Comparison of ENCODE assay signal across 13 cellular contexts in the genomic region with DNA sequence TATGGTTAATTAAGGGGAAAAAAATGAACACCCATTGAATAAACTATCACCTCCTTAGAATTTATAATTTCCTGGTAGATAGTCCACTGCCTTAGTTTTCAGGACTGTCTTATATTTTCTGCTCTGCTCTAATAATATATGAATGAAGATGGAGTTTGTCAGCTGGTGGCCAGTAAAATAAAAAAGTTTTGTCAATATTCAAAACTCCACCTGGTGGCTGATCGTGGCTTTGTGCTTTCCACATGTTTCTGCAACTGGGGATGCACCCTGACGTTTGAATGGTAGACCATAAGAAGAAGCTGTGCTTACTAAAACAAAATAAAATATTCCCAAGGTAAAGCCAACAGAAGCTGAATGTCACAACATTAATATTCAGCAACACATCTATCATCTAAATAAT.
DNase-seq lines count a peak whose midpoint lies in the region; ATAC-seq and TF ChIP-seq lines count a peak whose summit lies in the region.
"Had no signal": no experiment of that assay in that cellular context is flagged by ENCODE, and none has a peak within 500 bp of the region (broad histone marks: within the 10 kb centered on the region; RNA-seq: fewer than 3 reads in every experiment).

No MANE protein-coding gene starts in this region.

- H2BK15ac ChIP-seq in mesendoderm (replicated peaks; ENCODE audit: low read depth) = no peak overlapping the region

- DNase-seq in DMS 273 (lab: John Stamatoyannopoulos, UW; ENCODE audit: unreplicated experiment) (peak; percentile 53), DMS 273 treated with DMSO at 0.1 percent for 48 hours (lab: John Stamatoyannopoulos, UW) (no peak), WTC11 (ENCODE audit: low spot score) (peak; percentile 25), mesendoderm (peak; percentile 33), MG63 (no peak)
- DNase-seq: 8988T; DMS79; kidney; stimulated activated CD4-positive, alpha-beta T cell treated with anti-CD3 and anti-CD28 coated beads, Interleukin-15, amount 100 ng/mL, for 24 hours; T1000 had no signal

- H3K36me3 Mint-ChIP-seq in WTC11 = no peaks in the 10 kb centered on the region

- H3K4me3 ChIP-seq in Loucy (ENCODE audit: low read length, poor library complexity, severe bottlenecking) = no peak overlapping the region
- no peak overlapping the region for H3K4me3 ChIP-seq in mesendoderm (ENCODE audit: low read length)
- H3K4me3 ChIP-seq in MG63 = no peak overlapping the region

- peak; percentile 47 for TF ChIP-seq CTCF in Loucy (conservative IDR thresholded peaks at IDR 0.05; ENCODE audit: low read length)
- no peak for TF ChIP-seq CTCF in WTC11 (IDR thresholded peaks at IDR 0.05)

- H2BK5ac ChIP-seq in mesendoderm (ENCODE audit: low read length) = no peak overlapping the region

- H4K5ac ChIP-seq in mesendoderm (ENCODE audit: low read length) = no peak overlapping the region

- no peak overlapping the region for H3K56ac ChIP-seq in mesendoderm (ENCODE audit: low read length)

- POLR2A ChIA-PET in WTC11 (lab: Charles Lee) = no interaction called here

- no peak overlapping the region for H3K9ac ChIP-seq in Loucy (ENCODE audit: low read depth, low read length, poor library complexity, severe bottlenecking)
- H3K9ac ChIP-seq in mesendoderm (ENCODE audit: low read length) = no peak overlapping the region

- no peak overlapping the region for H3K4ac ChIP-seq in mesendoderm (ENCODE audit: low read depth, low read length)

- no peak overlapping the region for H4K8ac ChIP-seq in mesendoderm (ENCODE audit: low read depth, low read length)

- H3K27me3 ChIP-seq in Loucy (ENCODE audit: insufficient read depth, low read length, poor library complexity, severe bottlenecking) = no peaks in the 10 kb centered on the region
- H3K27me3 ChIP-seq in mesendoderm (ENCODE audit: insufficient read depth, low read length, poor library complexity) = no peaks in the 10 kb centered on the region
- no peaks in the 10 kb centered on the region for H3K27me3 ChIP-seq in MG63

- H2AK5ac ChIP-seq in mesendoderm (ENCODE audit: low read length) = no peak overlapping the region

- WGBS in mesendoderm (ENCODE audit: extremely low coverage, insufficient coverage, low lambda C conversion rate) = no CpG with 5 or more reads among the region's 2 CpGs

- H3K79me2 ChIP-seq in Loucy (ENCODE audit: insufficient read depth, low read length) = no peaks in the 10 kb centered on the region
- no peaks in the 10 kb centered on the region for H3K79me2 ChIP-seq in mesendoderm (ENCODE audit: control insufficient read depth, insufficient read depth, low read length)

- H3K9me2 ChIP-seq in Loucy (replicated peaks; ENCODE audit: low read depth, low read length) = no peaks in the 10 kb centered on the region

- H3K4me3 Mint-ChIP-seq in WTC11 = no peak overlapping the region

- H3K18ac ChIP-seq in mesendoderm (ENCODE audit: low read length) = no peak overlapping the region

- H2AFZ ChIP-seq in Loucy (ENCODE audit: low read length) = no peak overlapping the region

- ATAC-seq in WTC11 = no peak
- no peak for ATAC-seq in HG02840 (IDR thresholded peaks at IDR 0.05; ENCODE audit: low FRiP score, unreplicated experiment)
- ATAC-seq in esophagus mucosa = no peak

- H2BK120ac ChIP-seq in mesendoderm (ENCODE audit: low read depth, low read length) = no peak overlapping the region

- H3K27ac ChIP-seq in mesendoderm (ENCODE audit: low read depth, low read length) = no peak overlapping the region

- H3K23ac ChIP-seq in mesendoderm (ENCODE audit: low read length) = no peak overlapping the region

- H3K27me3 Mint-ChIP-seq in WTC11 (ENCODE audit: low read depth) = no peaks in the 10 kb centered on the region

- H3K4me1 ChIP-seq in Loucy (ENCODE audit: insufficient read depth, low read length, poor library complexity, severe bottlenecking) = no peaks in the 10 kb centered on the region
- no peaks in the 10 kb centered on the region for H3K4me1 ChIP-seq in mesendoderm (ENCODE audit: control insufficient read depth, low read depth, low read length)

- H3K4me2 ChIP-seq in Loucy (ENCODE audit: low read depth, low read length, poor library complexity, severe bottlenecking) (no peak overlapping the region), mesendoderm (ENCODE audit: low read length) (no peak overlapping the region)

- H3K9me3 Mint-ChIP-seq in WTC11 = no peaks in the 10 kb centered on the region

- H3K9me3 ChIP-seq in Loucy (ENCODE audit: insufficient read depth, low read depth, low read length) (no peaks in the 10 kb centered on the region), MG63 (no peaks in the 10 kb centered on the region)

- no peaks in the 10 kb centered on the region for H3K79me1 ChIP-seq in mesendoderm (ENCODE audit: low read length)

- H4K20me1 ChIP-seq in Loucy (ENCODE audit: insufficient read depth, low read length, poor library complexity, severe bottlenecking) = no peaks in the 10 kb centered on the region

- H3K36me3 ChIP-seq in Loucy (ENCODE audit: insufficient read depth, low read length) (no peaks in the 10 kb centered on the region), mesendoderm (ENCODE audit: control insufficient read depth, insufficient read depth, low read length) (no peaks in the 10 kb centered on the region), MG63 (no peaks in the 10 kb centered on the region)

- no peak overlapping the region for H3K27ac Mint-ChIP-seq in WTC11

- H3F3A ChIP-seq in Loucy (ENCODE audit: low read depth) = no peaks in the 10 kb centered on the region

- CTCF ChIA-PET in WTC11 (lab: Charles Lee) = interaction anchor here (0.6 to 1.7 kb wide), 6 partner anchors 13 to 565 kb away, joined by 3 to 5 read pairs (median 3); no protein-coding TSS in a partner anchor

- H3K4me1 Mint-ChIP-seq in WTC11 = peaks cover 15% of the 10 kb centered on the region

TF ChIP-seq in WTC11, 78 proteins besides CTCF, POLR2A, EP300 and RAD21:
- TF ChIP-seq, protein P1, sequence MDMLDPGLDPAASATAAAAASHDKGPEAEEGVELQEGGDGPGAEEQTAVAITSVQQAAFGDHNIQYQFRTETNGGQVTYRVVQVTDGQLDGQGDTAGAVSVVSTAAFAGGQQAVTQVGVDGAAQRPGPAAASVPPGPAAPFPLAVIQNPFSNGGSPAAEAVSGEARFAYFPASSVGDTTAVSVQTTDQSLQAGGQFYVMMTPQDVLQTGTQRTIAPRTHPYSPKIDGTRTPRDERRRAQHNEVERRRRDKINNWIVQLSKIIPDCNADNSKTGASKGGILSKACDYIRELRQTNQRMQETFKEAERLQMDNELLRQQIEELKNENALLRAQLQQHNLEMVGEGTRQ (CRISPR knock-in tag; IDR thresholded peaks at IDR 0.05) = no peak
- TF ChIP-seq ZNF138 (CRISPR knock-in tag; conservative IDR thresholded peaks at IDR 0.05) = no peak
- TF ChIP-seq, protein P2, sequence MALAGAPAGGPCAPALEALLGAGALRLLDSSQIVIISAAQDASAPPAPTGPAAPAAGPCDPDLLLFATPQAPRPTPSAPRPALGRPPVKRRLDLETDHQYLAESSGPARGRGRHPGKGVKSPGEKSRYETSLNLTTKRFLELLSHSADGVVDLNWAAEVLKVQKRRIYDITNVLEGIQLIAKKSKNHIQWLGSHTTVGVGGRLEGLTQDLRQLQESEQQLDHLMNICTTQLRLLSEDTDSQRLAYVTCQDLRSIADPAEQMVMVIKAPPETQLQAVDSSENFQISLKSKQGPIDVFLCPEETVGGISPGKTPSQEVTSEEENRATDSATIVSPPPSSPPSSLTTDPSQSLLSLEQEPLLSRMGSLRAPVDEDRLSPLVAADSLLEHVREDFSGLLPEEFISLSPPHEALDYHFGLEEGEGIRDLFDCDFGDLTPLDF (CRISPR knock-in tag; IDR thresholded peaks at IDR 0.05) = no peak
- no peak for TF ChIP-seq ZNF317 (CRISPR knock-in tag; IDR thresholded peaks at IDR 0.05; ENCODE audit: borderline replicate concordance, low read depth)
- TF ChIP-seq, protein P3, sequence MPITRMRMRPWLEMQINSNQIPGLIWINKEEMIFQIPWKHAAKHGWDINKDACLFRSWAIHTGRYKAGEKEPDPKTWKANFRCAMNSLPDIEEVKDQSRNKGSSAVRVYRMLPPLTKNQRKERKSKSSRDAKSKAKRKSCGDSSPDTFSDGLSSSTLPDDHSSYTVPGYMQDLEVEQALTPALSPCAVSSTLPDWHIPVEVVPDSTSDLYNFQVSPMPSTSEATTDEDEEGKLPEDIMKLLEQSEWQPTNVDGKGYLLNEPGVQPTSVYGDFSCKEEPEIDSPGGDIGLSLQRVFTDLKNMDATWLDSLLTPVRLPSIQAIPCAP (CRISPR knock-in tag; IDR thresholded peaks at IDR 0.05) = no peak
- no peak for TF ChIP-seq ZNF416 (CRISPR knock-in tag; IDR thresholded peaks at IDR 0.05)
- no peak for TF ChIP-seq ZNF263 (CRISPR knock-in tag; IDR thresholded peaks at IDR 0.05; ENCODE audit: low read depth)
- no peak for TF ChIP-seq SMAD3 (CRISPR knock-in tag; IDR thresholded peaks at IDR 0.05; ENCODE audit: borderline replicate concordance)
- no peak for TF ChIP-seq TP53 (CRISPR knock-in tag; IDR thresholded peaks at IDR 0.05)
- TF ChIP-seq NFATC4 (CRISPR knock-in tag; IDR thresholded peaks at IDR 0.05) = no peak
- TF ChIP-seq, protein P4, sequence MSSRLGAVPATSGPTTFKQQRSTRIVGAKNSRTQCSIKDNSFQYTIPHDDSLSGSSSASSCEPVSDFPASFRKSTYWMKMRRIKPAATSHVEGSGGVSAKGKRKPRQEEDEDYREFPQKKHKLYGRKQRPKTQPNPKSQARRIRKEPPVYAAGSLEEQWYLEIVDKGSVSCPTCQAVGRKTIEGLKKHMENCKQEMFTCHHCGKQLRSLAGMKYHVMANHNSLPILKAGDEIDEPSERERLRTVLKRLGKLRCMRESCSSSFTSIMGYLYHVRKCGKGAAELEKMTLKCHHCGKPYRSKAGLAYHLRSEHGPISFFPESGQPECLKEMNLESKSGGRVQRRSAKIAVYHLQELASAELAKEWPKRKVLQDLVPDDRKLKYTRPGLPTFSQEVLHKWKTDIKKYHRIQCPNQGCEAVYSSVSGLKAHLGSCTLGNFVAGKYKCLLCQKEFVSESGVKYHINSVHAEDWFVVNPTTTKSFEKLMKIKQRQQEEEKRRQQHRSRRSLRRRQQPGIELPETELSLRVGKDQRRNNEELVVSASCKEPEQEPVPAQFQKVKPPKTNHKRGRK (CRISPR knock-in tag; IDR thresholded peaks at IDR 0.05; ENCODE audit: borderline replicate concordance) = no peak

Comparison
In these comparisons a context has a peak if more than half of its experiments do, and no peak if none do; other contexts are left out.
1. DNase-seq: peak in DMS 273 (single experiment), WTC11 (single experiment) and mesendoderm (single experiment); none in DMS 273 treated with DMSO at 0.1 percent for 48 hours (single experiment) and MG63 (single experiment).